19 cellular contexts compared by ENCODE assay signal in the genomic region with DNA sequence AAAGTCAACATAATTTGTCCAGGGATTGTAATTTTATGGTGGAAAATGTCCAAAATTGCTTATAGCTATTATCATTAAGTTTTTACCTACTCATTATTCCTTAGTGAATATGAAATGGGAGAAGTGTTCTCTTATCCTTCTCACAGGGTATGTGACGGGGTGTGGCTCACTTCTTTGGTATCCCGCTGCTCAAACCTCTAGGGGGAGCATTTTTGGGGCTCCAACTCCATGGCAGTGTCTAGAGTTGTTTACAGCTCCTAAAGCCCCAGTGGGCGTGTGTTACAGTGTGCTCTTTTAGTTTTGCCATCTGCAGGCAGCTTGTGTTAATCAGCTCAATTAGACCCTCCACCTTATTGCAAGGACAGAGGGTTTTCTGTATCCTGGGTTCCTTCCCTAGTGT.
DNase-seq lines count a peak whose midpoint lies in the region; ATAC-seq and TF ChIP-seq lines count a peak whose summit lies in the region.
"Had no signal": no experiment of that assay in that cellular context is flagged by ENCODE, and none has a peak within 500 bp of the region (broad histone marks: within the 10 kb centered on the region; RNA-seq: fewer than 3 reads in every experiment).

No MANE protein-coding gene starts in this region.

- H3K9ac ChIP-seq in NT2/D1 (ENCODE audit: insufficient read length, low read depth) (no peak overlapping the region), endodermal cell (ENCODE audit: extremely low read depth, low read length, poor library complexity, severe bottlenecking) (no peak overlapping the region)
- H3K9ac ChIP-seq: BLaER1 had no signal

- ATAC-seq in GM21367 (IDR thresholded peaks at IDR 0.05; ENCODE audit: unreplicated experiment) (no peak), GM21447 (IDR thresholded peaks at IDR 0.05; ENCODE audit: unreplicated experiment) (no peak)
- ATAC-seq: activated T-helper 17 cell treated with anti-CD3 and anti-CD28 coated beads, Interleukin-2, amount 50 U/mL, for 72 hours had no signal

- peaks cover 17% of the 10 kb centered on the region for H3K9me3 Mint-ChIP-seq in endodermal cell

- TF ChIP-seq CTCF in HFF-Myc (IDR thresholded peaks at IDR 0.05; ENCODE audit: low read depth, low read length, missing control alignments) (peak; percentile 36), endodermal cell (conservative IDR thresholded peaks at IDR 0.05) (peak; percentile 52), retinal pigment epithelial cell (conservative IDR thresholded peaks at IDR 0.05; ENCODE audit: low read depth, low read length) (peak; percentile 20)

- H3K27me3 ChIP-seq in NT2/D1 (ENCODE audit: insufficient read depth, insufficient read length) (no peaks in the 10 kb centered on the region), endodermal cell (ENCODE audit: control insufficient read depth, insufficient read depth, low read length, poor library complexity, severe bottlenecking) (no peaks in the 10 kb centered on the region)
- H3K27me3 ChIP-seq: BLaER1 had no signal

- no peak overlapping the region for H3K4me3 Mint-ChIP-seq in endodermal cell
- H3K4me3 Mint-ChIP-seq: activated T-helper 17 cell treated with anti-CD3 and anti-CD28 coated beads, Interleukin-2, amount 50 U/mL, for 72 hours; nephron had no signal

- WGBS in endodermal cell (ENCODE audit: insufficient coverage in 1 of 2, insufficient read length in 1 of 2), 2 experiments, result 70 to 82% methylated on average over 2 to 3 of the region's 3 CpGs

- DNase-seq in HFF-Myc (ENCODE audit: extremely low read depth, low read depth) (no peak), NT2/D1 (ENCODE audit: low read depth, low spot score) (peak; percentile 27), endodermal cell (peak; percentile 60), retinal pigment epithelial cell (ENCODE audit: low read depth) (no peak)
- DNase-seq in activated CD4-positive, alpha-beta T cell treated with anti-CD3 and anti-CD28 coated beads, Interleukin-2, amount 50 U/mL, for 4 hours, result no peak
- DNase-seq: central memory CD4-positive, alpha-beta T cell; effector CD8-positive, alpha-beta T cell; hippocampal formation; NCI-H1092; NCI-H2081 treated with DMSO at 0.1 percent for 48 hours; NCI-H524 treated with DMSO at 0.1 percent for 48 hours; OCI-M1; SIG-M5; T-helper 2 cell had no signal

- no peaks in the 10 kb centered on the region for H3K4me1 Mint-ChIP-seq in endodermal cell
- H3K4me1 Mint-ChIP-seq: nephron had no signal

- H3K9me3 ChIP-seq in NT2/D1 (ENCODE audit: insufficient read depth, low read length) (peaks cover 13% of the 10 kb centered on the region; the same call in 1 of the 2 replicates), endodermal cell (ENCODE audit: control insufficient read depth, low read length) (peaks cover 18% of the 10 kb centered on the region)

- H3K27ac Mint-ChIP-seq in endodermal cell, result no peak overlapping the region
- H3K27ac Mint-ChIP-seq: activated T-helper 17 cell treated with anti-CD3 and anti-CD28 coated beads, Interleukin-2, amount 50 U/mL, for 72 hours; nephron had no signal

- H3K4me3 ChIP-seq in HFF-Myc (replicated peaks; ENCODE audit: low read depth, low read length) (no peak overlapping the region), NT2/D1 (ENCODE audit: insufficient read length, low read depth) (no peak overlapping the region), endodermal cell (ENCODE audit: low read length) (no peak overlapping the region), retinal pigment epithelial cell (ENCODE audit: low read length) (no peak overlapping the region)
- H3K4me3 ChIP-seq: BLaER1 had no signal

- H3K36me3 Mint-ChIP-seq in endodermal cell (ENCODE audit: low read depth), result peaks cover 35% of the 10 kb centered on the region

- no peaks in the 10 kb centered on the region for H3K4me1 ChIP-seq in NT2/D1 (ENCODE audit: insufficient read depth, insufficient read length)
- H3K4me1 ChIP-seq in endodermal cell (ENCODE audit: control insufficient read depth, insufficient read depth, low read length), result no peaks in the 10 kb centered on the region

- H3K27ac ChIP-seq in endodermal cell (ENCODE audit: low read depth, low read length), result no peak overlapping the region
- H3K27ac ChIP-seq: BLaER1 had no signal

- no peaks in the 10 kb centered on the region for H3K27me3 Mint-ChIP-seq in endodermal cell (ENCODE audit: insufficient read depth)
- H3K27me3 Mint-ChIP-seq: activated T-helper 17 cell treated with anti-CD3 and anti-CD28 coated beads, Interleukin-2, amount 50 U/mL, for 72 hours had no signal

- H3K36me3 ChIP-seq in NT2/D1 (ENCODE audit: insufficient read depth, insufficient read length, low read length), result no peaks in the 10 kb centered on the region
- H3K36me3 ChIP-seq in endodermal cell (ENCODE audit: control insufficient read depth, insufficient read depth, low read length), result no peaks in the 10 kb centered on the region

Comparison
In these comparisons a context has a peak if more than half of its experiments do, and no peak if none do; other contexts are left out.
1. DNase-seq: peak in NT2/D1 (single experiment) and endodermal cell (single experiment); none in HFF-Myc (single experiment), retinal pigment epithelial cell (single experiment) and activated CD4-positive, alpha-beta T cell treated with anti-CD3 and anti-CD28 coated beads, Interleukin-2, amount 50 U/mL, for 4 hours (0 of 2).
2. Peak in every context shown above with its lines, with median percentiles within 50 percentile points of each other: CTCF ChIP-seq.